Comparison of ENCODE assay signal across 30 cellular contexts in the genomic region with DNA sequence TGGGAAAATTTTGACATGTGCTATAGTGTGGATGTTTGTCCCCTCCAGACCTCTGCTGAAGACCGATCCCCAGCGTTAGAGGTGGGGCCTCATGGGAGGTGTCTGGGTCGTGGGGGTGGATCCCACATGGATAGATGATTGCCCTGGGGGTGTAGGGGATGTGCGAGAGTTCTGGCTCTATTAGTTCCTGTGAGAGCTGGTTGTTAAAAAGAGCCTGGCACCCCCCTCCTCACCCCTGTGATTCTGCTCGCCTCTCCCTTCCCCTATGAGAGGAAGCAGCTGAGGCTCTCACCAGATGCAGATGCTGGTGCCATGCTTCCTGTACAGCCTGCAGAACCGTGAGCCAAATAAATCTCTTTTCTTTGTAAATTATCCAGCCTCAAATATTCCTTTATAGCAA.
DNase-seq lines count a peak whose midpoint lies in the region; ATAC-seq and TF ChIP-seq lines count a peak whose summit lies in the region.
"Had no signal": no experiment of that assay in that cellular context is flagged by ENCODE, and none has a peak within 500 bp of the region (broad histone marks: within the 10 kb centered on the region; RNA-seq: fewer than 3 reads in every experiment).

No MANE protein-coding gene starts in this region.

- POLR2A ChIA-PET in activated CD8-positive, alpha-beta T cell treated with anti-CD3 and anti-CD28 coated beads, Interleukin-2, amount 10 ng/mL, durations not matched to agents 7 days and 5 days (lab: Charles Lee), result no interaction called here

- WGBS in thyroid gland, 2 donors, result 52 to 66% methylated on average over 5 to 6 of the region's 6 CpGs

- H3K9me3 ChIP-seq in thyroid gland, result no peaks in the 10 kb centered on the region
- H3K9me3 ChIP-seq: adrenal gland, SK-N-SH, tibial nerve had no signal

- H3K4me1 Mint-ChIP-seq in natural killer cell, result peaks cover 80 to 91% of the 10 kb centered on the region in 2 donors
- peaks cover 53 to 60% of the 10 kb centered on the region in 2 donors for H3K4me1 Mint-ChIP-seq in natural killer cell treated with Interleukin-12 subunit alpha and Interleukin-12 subunit beta and Interleukin-15 and Interleukin-18, amount 100 ng/mL, for 72 hours (ENCODE audit: low read depth in 2 of 2)
- H3K4me1 Mint-ChIP-seq in naive B cell, result peaks cover 40 to 91% (median 80%) of the 10 kb centered on the region in 3 donors
- peaks cover 73% of the 10 kb centered on the region for H3K4me1 Mint-ChIP-seq in activated CD8-positive, alpha-beta T cell treated with anti-CD3 and anti-CD28 coated beads, Interleukin-2, amount 10 ng/mL, durations not matched to agents 7 days and 5 days (ENCODE audit: low read depth)

- intact Hi-C loops in natural killer cell (cut with micrococcal nuclease), result loop anchor here (2.0 kb wide), 2 partner anchors 55 to 65 kb away; no protein-coding TSS in a partner anchor
- intact Hi-C loops in thyroid gland (cut with DNase I), result no loop called here

- H3K4me3 Mint-ChIP-seq in natural killer cell (peak overlapping the region; percentile 63), naive B cell (peak overlapping the region in 7 of 8 donors; percentile 4 to 87 (median 52))
- no peak overlapping the region for H3K4me3 Mint-ChIP-seq in natural killer cell treated with Interleukin-12 subunit alpha and Interleukin-12 subunit beta and Interleukin-15 and Interleukin-18, amount 100 ng/mL, for 72 hours
- H3K4me3 Mint-ChIP-seq in activated CD8-positive, alpha-beta T cell treated with anti-CD3 and anti-CD28 coated beads, Interleukin-2, amount 10 ng/mL, durations not matched to agents 7 days and 5 days, result no peak overlapping the region
- H3K4me3 Mint-ChIP-seq: brain; neural progenitor cell; stimulated activated naive CD8-positive, alpha-beta T cell treated with anti-CD3 and anti-CD28 coated beads, Interleukin-15, Interleukin-2, amounts not matched to agents 100 ng/mL and 50 ng/mL, for 24 hours; T-helper 17 cell had no signal

- no peaks in the 10 kb centered on the region for H3K36me3 ChIP-seq in thyroid gland
- H3K36me3 ChIP-seq: adrenal gland, neural progenitor cell, tibial nerve had no signal

- CTCF ChIA-PET in activated CD8-positive, alpha-beta T cell treated with anti-CD3 and anti-CD28 coated beads, Interleukin-2, amount 10 ng/mL, durations not matched to agents 7 days and 5 days (lab: Charles Lee), result interaction anchor here (1.4 kb wide), 1 partner anchor 12 kb away, joined by 4 read pairs; no protein-coding TSS in a partner anchor

- H3K27ac Mint-ChIP-seq in natural killer cell (peak overlapping the region; percentile 63 to 77), naive B cell (peak overlapping the region in 2 of 6 donors; percentile 2 to 65)
- H3K27ac Mint-ChIP-seq in natural killer cell treated with Interleukin-12 subunit alpha and Interleukin-12 subunit beta and Interleukin-15 and Interleukin-18, amount 100 ng/mL, for 72 hours, result no peak overlapping the region
- H3K27ac Mint-ChIP-seq in activated CD8-positive, alpha-beta T cell treated with anti-CD3 and anti-CD28 coated beads, Interleukin-2, amount 10 ng/mL, durations not matched to agents 7 days and 5 days, result no peak overlapping the region
- H3K27ac Mint-ChIP-seq: neural progenitor cell; stimulated activated naive CD8-positive, alpha-beta T cell treated with anti-CD3 and anti-CD28 coated beads, Interleukin-15, Interleukin-2, amounts not matched to agents 100 ng/mL and 50 ng/mL, for 24 hours; T-helper 17 cell had no signal

- H3K9me3 Mint-ChIP-seq in natural killer cell, result no peaks in the 10 kb centered on the region
- H3K9me3 Mint-ChIP-seq in natural killer cell treated with Interleukin-12 subunit alpha and Interleukin-12 subunit beta and Interleukin-15 and Interleukin-18, amount 100 ng/mL, for 72 hours, result no peaks in the 10 kb centered on the region
- H3K9me3 Mint-ChIP-seq in naive B cell, result peaks cover 0 to 5% (median 2%) of the 10 kb centered on the region in 7 donors
- no peaks in the 10 kb centered on the region for H3K9me3 Mint-ChIP-seq in activated CD8-positive, alpha-beta T cell treated with anti-CD3 and anti-CD28 coated beads, Interleukin-2, amount 10 ng/mL, durations not matched to agents 7 days and 5 days (ENCODE audit: insufficient read depth)
- H3K9me3 Mint-ChIP-seq: neural progenitor cell; stimulated activated naive CD8-positive, alpha-beta T cell treated with anti-CD3 and anti-CD28 coated beads, Interleukin-15, Interleukin-2, amounts not matched to agents 100 ng/mL and 50 ng/mL, for 24 hours had no signal

- H3K4me3 ChIP-seq in thyroid gland (replicated peaks in 1 of 3), result no peak overlapping the region
- H3K4me3 ChIP-seq: adrenal gland, lung, mucosa of descending colon, neural progenitor cell, PC-9, tibial nerve had no signal

- H3K27me3 Mint-ChIP-seq in natural killer cell (ENCODE audit: low read depth in 2 of 2), result no peaks in the 10 kb centered on the region
- no peaks in the 10 kb centered on the region for H3K27me3 Mint-ChIP-seq in natural killer cell treated with Interleukin-12 subunit alpha and Interleukin-12 subunit beta and Interleukin-15 and Interleukin-18, amount 100 ng/mL, for 72 hours
- H3K27me3 Mint-ChIP-seq in naive B cell, result peaks cover 22 to 37% (median 35%) of the 10 kb centered on the region in 3 donors
- H3K27me3 Mint-ChIP-seq in activated CD8-positive, alpha-beta T cell treated with anti-CD3 and anti-CD28 coated beads, Interleukin-2, amount 10 ng/mL, durations not matched to agents 7 days and 5 days (ENCODE audit: low read depth), result no peaks in the 10 kb centered on the region
- H3K27me3 Mint-ChIP-seq: brain; stimulated activated naive CD8-positive, alpha-beta T cell treated with anti-CD3 and anti-CD28 coated beads, Interleukin-15, Interleukin-2, amounts not matched to agents 100 ng/mL and 50 ng/mL, for 24 hours; T-helper 17 cell had no signal

- TF ChIP-seq POLR2A in thyroid gland (IDR thresholded peaks at IDR 0.05), result no peak

- ATAC-seq in natural killer cell (peak in 1 of 3 donors; percentile 25), naive B cell (ENCODE audit: low read depth in 2 of 2) (peak; percentile 57 to 61)
- no peak for ATAC-seq in natural killer cell treated with Interleukin-12 subunit alpha and Interleukin-12 subunit beta and Interleukin-15 and Interleukin-18, amount 100 ng/mL, for 72 hours
- ATAC-seq in activated CD8-positive, alpha-beta T cell treated with anti-CD3 and anti-CD28 coated beads, Interleukin-2, amount 10 ng/mL, durations not matched to agents 7 days and 5 days, result no peak
- ATAC-seq: activated CD4-positive, CD25-positive, alpha-beta regulatory T cell treated with anti-CD3 and anti-CD28 coated beads, Interleukin-2, amount 50 U/mL, for 24 hours; HepG2; left cardiac atrium; mucosa of descending colon; T-helper 17 cell had no signal

- H3K4me1 ChIP-seq in thyroid gland, result no peaks in the 10 kb centered on the region

- H3K27me3 ChIP-seq in thyroid gland, result no peaks in the 10 kb centered on the region
- H3K27me3 ChIP-seq: adrenal gland, neural progenitor cell, tibial nerve had no signal

- TF ChIP-seq CTCF in natural killer cell (IDR thresholded peaks at IDR 0.05), result no peak
- TF ChIP-seq CTCF in thyroid gland (IDR thresholded peaks at IDR 0.05), result no peak

- H3K27ac ChIP-seq in thyroid gland, result no peak overlapping the region
- H3K27ac ChIP-seq: neural progenitor cell, PC-9 had no signal

- no peak for DNase-seq in natural killer cell
- no peak for DNase-seq in natural killer cell treated with Interleukin-12 subunit alpha and Interleukin-12 subunit beta and Interleukin-15 and Interleukin-18, amount 100 ng/mL, for 72 hours (ENCODE audit: low spot score)
- DNase-seq in UCSD-AML1 (lab: John Stamatoyannopoulos, UW; ENCODE audit: unreplicated experiment), result peak; percentile 48
- DNase-seq in naive B cell, result peak; percentile 37
- no peak for DNase-seq in HuH-7.5 (ENCODE audit: low spot score)
- DNase-seq in activated CD8-positive, alpha-beta T cell treated with anti-CD3 and anti-CD28 coated beads, Interleukin-2, amount 10 ng/mL, durations not matched to agents 7 days and 5 days, result no peak
- DNase-seq in SIG-M5 (lab: John Stamatoyannopoulos, UW), result no peak
- no peak for DNase-seq in thyroid gland
- DNase-seq: activated CD4-positive, alpha-beta T cell treated with anti-CD3 and anti-CD28 coated beads, Interleukin-2, amount 50 U/mL, for 48 hours; cerebellar nuclear complex; DMS79; hypothalamus; left cardiac atrium; mucosa of descending colon; MV-4-11; NCI-H1436; NCI-H226; NCI-H69; PC-9; SK-N-SH; stimulated activated CD4-positive, alpha-beta T cell treated with anti-CD3 and anti-CD28 coated beads, Interleukin-2, amount 100 ng/mL, for 24 hours; T-helper 17 cell had no signal

- no peaks in the 10 kb centered on the region for H3K36me3 Mint-ChIP-seq in natural killer cell
- H3K36me3 Mint-ChIP-seq in natural killer cell treated with Interleukin-12 subunit alpha and Interleukin-12 subunit beta and Interleukin-15 and Interleukin-18, amount 100 ng/mL, for 72 hours, result no peaks in the 10 kb centered on the region
- H3K36me3 Mint-ChIP-seq in naive B cell, result no peaks in the 10 kb centered on the region
- H3K36me3 Mint-ChIP-seq in activated CD8-positive, alpha-beta T cell treated with anti-CD3 and anti-CD28 coated beads, Interleukin-2, amount 10 ng/mL, durations not matched to agents 7 days and 5 days (ENCODE audit: low read depth), result peaks cover 26% of the 10 kb centered on the region
- H3K36me3 Mint-ChIP-seq: brain, neural progenitor cell had no signal

Comparison
In these comparisons a context has a peak if more than half of its experiments do, and no peak if none do; other contexts are left out.
1. H3K27ac Mint-ChIP-seq: peak in natural killer cell (2 of 2); none in natural killer cell treated with Interleukin-12 subunit alpha and Interleukin-12 subunit beta and Interleukin-15 and Interleukin-18, amount 100 ng/mL, for 72 hours (0 of 2) and activated CD8-positive, alpha-beta T cell treated with anti-CD3 and anti-CD28 coated beads, Interleukin-2, amount 10 ng/mL, durations not matched to agents 7 days and 5 days (single experiment).
2. H3K4me3 Mint-ChIP-seq: peak in natural killer cell (single experiment) and naive B cell (7 of 8); none in natural killer cell treated with Interleukin-12 subunit alpha and Interleukin-12 subunit beta and Interleukin-15 and Interleukin-18, amount 100 ng/mL, for 72 hours (single experiment) and activated CD8-positive, alpha-beta T cell treated with anti-CD3 and anti-CD28 coated beads, Interleukin-2, amount 10 ng/mL, durations not matched to agents 7 days and 5 days (single experiment).
3. ATAC-seq: peak in naive B cell (2 of 2); none in natural killer cell treated with Interleukin-12 subunit alpha and Interleukin-12 subunit beta and Interleukin-15 and Interleukin-18, amount 100 ng/mL, for 72 hours (0 of 2) and activated CD8-positive, alpha-beta T cell treated with anti-CD3 and anti-CD28 coated beads, Interleukin-2, amount 10 ng/mL, durations not matched to agents 7 days and 5 days (single experiment).
4. DNase-seq: peak in UCSD-AML1 (single experiment) and naive B cell (single experiment); none in natural killer cell (single experiment), natural killer cell treated with Interleukin-12 subunit alpha and Interleukin-12 subunit beta and Interleukin-15 and Interleukin-18, amount 100 ng/mL, for 72 hours (single experiment), HuH-7.5 (single experiment), activated CD8-positive, alpha-beta T cell treated with anti-CD3 and anti-CD28 coated beads, Interleukin-2, amount 10 ng/mL, durations not matched to agents 7 days and 5 days (single experiment), SIG-M5 (single experiment) and thyroid gland (0 of 2).